ENCODE assay signal across 9 cellular contexts in the genomic region with DNA sequence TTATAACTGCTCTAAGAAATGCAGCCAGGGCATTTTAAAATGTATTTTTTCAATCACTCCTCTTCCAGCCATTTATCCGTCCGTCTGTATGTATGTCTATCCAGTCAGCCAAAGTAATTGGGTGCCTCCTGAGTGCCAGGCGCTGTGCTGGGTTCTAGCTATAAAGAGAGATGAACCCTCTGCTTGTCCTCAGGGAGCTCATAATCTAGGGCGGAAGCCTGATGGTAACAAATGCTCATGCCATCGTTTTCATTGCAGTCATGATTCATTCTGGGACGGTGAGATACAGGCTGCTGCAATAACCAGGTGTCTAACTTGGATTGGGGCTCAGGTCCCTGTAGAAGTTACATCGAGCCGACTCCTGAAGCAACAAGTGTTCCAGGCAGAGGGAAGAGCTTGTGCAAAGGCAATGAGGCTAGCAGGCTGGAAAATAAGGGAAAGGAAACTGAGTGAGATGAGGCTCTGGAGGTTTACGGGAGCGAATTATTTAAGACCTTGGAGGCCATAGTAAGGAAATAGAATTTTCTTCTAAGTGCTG. TPM values are rescaled to one million over a fixed set of nuclear protein-coding genes. Genes with fewer than 3 reads are reported as not detected.
DNase-seq lines count a peak whose midpoint lies in the region; ATAC-seq, FAIRE-seq and TF ChIP-seq lines count a peak whose summit lies in the region.
"Had no signal": no experiment of that assay in that cellular context is flagged by ENCODE, and none has a peak within 500 bp of the region (broad histone marks: within the 10 kb centered on the region; RNA-seq: fewer than 3 reads in every experiment).

No MANE protein-coding gene starts in this region.

- intact Hi-C loops in HepG2 (cut with micrococcal nuclease; ENCODE audit: unreplicated experiment) = loop anchor here (5.0 to 10.0 kb wide), 2 partner anchors 98 to 266 kb away; a partner anchor contains a TSS

- H3K36me3 ChIP-seq in adipocyte (ENCODE audit: control insufficient read depth, insufficient read depth, low read length, severe bottlenecking) (no peaks in the 10 kb centered on the region), HepG2 (replicated peaks in 1 of 2; ENCODE audit: control insufficient read depth in 1 of 2, insufficient read depth in 2 of 2, low read length in 2 of 2) (no peaks in the 10 kb centered on the region), tibial nerve (peaks cover 0 to under 1% (median 0%) of the 10 kb centered on the region in 3 donors)

- ATAC-seq in activated T-cell treated with anti-CD3 and anti-CD28 coated beads, Interleukin-2, amount 50 U/mL, for 72 hours (replicated peaks in 1 of 2) = no peak
- no peak for ATAC-seq in HepG2

- peaks cover 57% of the 10 kb centered on the region for H3K4me1 Mint-ChIP-seq in activated T-cell treated with anti-CD3 and anti-CD28 coated beads, Interleukin-2, amount 50 U/mL, for 72 hours (ENCODE audit: low read depth)

- H3K4me3 ChIP-seq in adipocyte (ENCODE audit: low read length) (peak overlapping the region; percentile 63), HepG2 (replicated peaks in 1 of 3; ENCODE audit: insufficient read depth in 1 of 3, low read depth in 2 of 3, low read length in 3 of 3) (peak overlapping the region in 2 of 3 experiments; percentile 61 to 72; a peak in 3 of 6 replicates), tibial nerve (peak overlapping the region; percentile 33 to 79 (median 58))

- H3K4me1 ChIP-seq in adipocyte (ENCODE audit: control insufficient read depth, insufficient read depth, low read length) (peaks cover 46% of the 10 kb centered on the region), HepG2 (ENCODE audit: insufficient read depth, low read length) (peaks cover 43% of the 10 kb centered on the region), tibial nerve (peaks cover 0 to 46% (median 17%) of the 10 kb centered on the region in 4 donors)

- H3K27ac Mint-ChIP-seq in activated T-cell treated with anti-CD3 and anti-CD28 coated beads, Interleukin-2, amount 50 U/mL, for 72 hours = peak overlapping the region; percentile 83

- H3K79me2 ChIP-seq in HepG2 (ENCODE audit: insufficient read depth, low read length) = no peaks in the 10 kb centered on the region

- peak overlapping the region; percentile 56 for H3K4me2 ChIP-seq in HepG2 (ENCODE audit: low read depth, low read length)

- DNase-seq in activated T-cell treated with anti-CD3 and anti-CD28 coated beads, Interleukin-2, amount 50 U/mL, for 72 hours = no peak
- no peak for DNase-seq in activated T-cell treated with anti-CD3 and anti-CD28 coated beads, Interleukin-2, amount 50 U/mL, for 1 hour
- DNase-seq in adipocyte (ENCODE audit: low read depth) (no peak), HepG2 (ENCODE audit: low spot score) (no peak), tibial nerve (ENCODE audit: low spot score in 2 of 2) (no peak), globus pallidus (ENCODE audit: low spot score) (no peak), NCI-H446 treated with DMSO at 0.1 percent for 48 hours (lab: John Stamatoyannopoulos, UW) (no peak), NCI-H2196 treated with DMSO at 0.1 percent for 48 hours (lab: John Stamatoyannopoulos, UW; ENCODE audit: unreplicated experiment) (no peak)

- POLR2A ChIA-PET in HepG2 (lab: Yijun Ruan, JAX) = no interaction called here

- H3K9ac ChIP-seq in adipocyte (ENCODE audit: low read length) (peak overlapping the region; percentile 59), HepG2 (ENCODE audit: insufficient read depth, low read depth, low read length) (no peak overlapping the region)

- no peak for TF ChIP-seq EP300 in HepG2 (IDR thresholded peaks at IDR 0.05; ENCODE audit: low read depth in 2 of 2, low read length in 2 of 2)
- TF ChIP-seq EP300 in HepG2 (CRISPR knock-in tag; IDR thresholded peaks at IDR 0.05; ENCODE audit: borderline replicate concordance) = no peak
- TF ChIP-seq EP300 in tibial nerve (IDR thresholded peaks at IDR 0.05) = no peak

- TF ChIP-seq POLR2A in HepG2 (IDR thresholded peaks at IDR 0.05; ENCODE audit: insufficient read depth in 1 of 2, low read depth in 2 of 2, low read length in 2 of 2) (no peak), tibial nerve (IDR thresholded peaks at IDR 0.05) (no peak)

- no peaks in the 10 kb centered on the region for H3K36me3 Mint-ChIP-seq in activated T-cell treated with anti-CD3 and anti-CD28 coated beads, Interleukin-2, amount 50 U/mL, for 72 hours (ENCODE audit: insufficient read depth in 2 of 2)

- in situ Hi-C loops in HepG2 (cut with HindIII; ENCODE audit: extremely low pct_ligation_motif_present, low pct_unique_long_range_greater_than_20kb) = no loop called here

- H3K9me3 ChIP-seq in adipocyte (ENCODE audit: control insufficient read depth, low read length) (no peaks in the 10 kb centered on the region), HepG2 (ENCODE audit: low read length) (no peaks in the 10 kb centered on the region), tibial nerve (no peaks in the 10 kb centered on the region)

- no peak overlapping the region for H2AFZ ChIP-seq in HepG2 (ENCODE audit: low read length)

- H3K27ac ChIP-seq in HepG2 (ENCODE audit: extremely low read length, insufficient read depth, low read length) (no peak overlapping the region), tibial nerve (peak overlapping the region; percentile 75 to 97 (median 91))

- no TSS peak for BruUV-seq in HepG2 (replicated peaks; lab: Mats Ljungman, UMichigan)

- TF ChIP-seq CTCF in HepG2 (CRISPR knock-in tag; IDR thresholded peaks at IDR 0.05) (no peak), tibial nerve (IDR thresholded peaks at IDR 0.05) (no peak)

- H3K4me3 Mint-ChIP-seq in activated T-cell treated with anti-CD3 and anti-CD28 coated beads, Interleukin-2, amount 50 U/mL, for 72 hours = peak overlapping the region; percentile 87 to 92

- no peak for TF ChIP-seq RAD21 in HepG2 (CRISPR knock-in tag; IDR thresholded peaks at IDR 0.05)

- H3K9me3 Mint-ChIP-seq in activated T-cell treated with anti-CD3 and anti-CD28 coated beads, Interleukin-2, amount 50 U/mL, for 72 hours = no peaks in the 10 kb centered on the region

- 68% methylated on average over 10 of the region's 10 CpGs for WGBS in HepG2 (ENCODE audit: low lambda C conversion rate)
- 58 to 64% methylated on average over 10 of the region's 10 CpGs for WGBS in tibial nerve, 2 donors

- no peak for FAIRE-seq in HepG2 (lab: Jason Lieb, UNC)

- CTCF ChIA-PET in HepG2 (lab: Yijun Ruan, JAX; ENCODE audit: low intra/inter-chr PET ratio, low total read pairs) = interaction anchor here (1.0 to 1.4 kb wide), 2 partner anchors 16 kb away, joined by 3 to 4 read pairs; no protein-coding TSS in a partner anchor

- H3K27me3 Mint-ChIP-seq in activated T-cell treated with anti-CD3 and anti-CD28 coated beads, Interleukin-2, amount 50 U/mL, for 72 hours (ENCODE audit: low read depth) = no peaks in the 10 kb centered on the region

- H3K27me3 ChIP-seq in adipocyte (replicated peaks; ENCODE audit: control insufficient read depth, insufficient read depth, low read length) (no peaks in the 10 kb centered on the region), HepG2 (ENCODE audit: control insufficient read depth in 1 of 2, insufficient read depth in 2 of 2, low read length in 2 of 2) (peaks cover 1 to 6% of the 10 kb centered on the region in 2 experiments; a peak in 1 of 5 replicates), tibial nerve (no peaks in the 10 kb centered on the region)

- no peaks in the 10 kb centered on the region for H4K20me1 ChIP-seq in HepG2 (ENCODE audit: insufficient read depth, low read length)

RNA-seq across cellular contexts. Expression of a gene that starts 11.6 kb away (rescaled TPM):
- total RNA-seq in activated T-cell treated with anti-CD3 and anti-CD28 coated beads, Interleukin-2, amount 50 U/mL, for 72 hours = 10 to 100 TPM; 19.3 to 56.1 TPM
- total RNA-seq in HepG2 (2016; rRNA removed; fragmentation: Illumina TruSeq; extraction: Trizol) (6.1 and 13.2 TPM in 2 replicates), tibial nerve (10 to 100 TPM; 28.2 to 79.3 (median 69.4) TPM)
- total RNA-seq in HepG2 (2016; cell fraction: cytosol; rRNA removed; fragmentation: Illumina TruSeq; extraction: Trizol; ENCODE audit: low read depth) = 2.7 and 3.0 TPM in 2 replicates
- total RNA-seq in HepG2 (2016; cell fraction: insoluble cytoplasmic fraction; rRNA removed; fragmentation: Illumina TruSeq; extraction: Trizol) = 7.4 and 12.7 TPM in 2 replicates
- total RNA-seq in HepG2 (2016; cell fraction: membrane; rRNA removed; fragmentation: Illumina TruSeq; extraction: Trizol) = 3.2 and 3.3 TPM in 2 replicates
- 8.4 and 10.6 TPM in 2 replicates for total RNA-seq in HepG2 (2016; cell fraction: nucleus; rRNA removed; fragmentation: Illumina TruSeq; extraction: Trizol)
- 12.9 and 21.8 TPM in 2 replicates for polyA plus RNA-seq in HepG2 (2011; rRNA removed)
- polyA plus RNA-seq in HepG2 (2011; cell fraction: cytosol; rRNA removed) = 18.2 and 23.3 TPM in 2 replicates
- 6.3 and 11.3 TPM in 2 replicates for polyA plus RNA-seq in HepG2 (2011; cell fraction: nucleus; rRNA removed)
- polyA plus RNA-seq in HepG2 (2012) = 10.8 and 16.9 TPM in 2 replicates
- polyA plus RNA-seq in HepG2 (2016; cell fraction: cytosol; fragmentation: Illumina TruSeq; extraction: Trizol; ENCODE audit: low read depth) = 2.0 and 3.3 TPM in 2 replicates
- 5.6 and 6.9 TPM in 2 replicates for polyA plus RNA-seq in HepG2 (2016; cell fraction: insoluble cytoplasmic fraction; fragmentation: Illumina TruSeq; extraction: Trizol; ENCODE audit: low read depth)
- polyA plus RNA-seq in HepG2 (2016; cell fraction: membrane; fragmentation: Illumina TruSeq; extraction: Trizol; ENCODE audit: low read depth) = 3.2 and 3.9 TPM in 2 replicates
- polyA plus RNA-seq in HepG2 (2016; cell fraction: nucleus; fragmentation: Illumina TruSeq; extraction: Trizol; ENCODE audit: insufficient read depth, low read depth) = 12.0 and 16.6 TPM in 2 replicates
- 7.1 and 42.2 TPM in 2 replicates for polyA minus RNA-seq in HepG2 (2011; rRNA and poly(A)+ RNA removed; ENCODE audit: low replicate concordance)
- polyA minus RNA-seq in HepG2 (2011; cell fraction: cytosol; rRNA and poly(A)+ RNA removed) = 4.4 and 7.3 TPM in 2 replicates
- polyA minus RNA-seq in HepG2 (2011; cell fraction: nucleus; rRNA and poly(A)+ RNA removed) = 1.3 and 1.4 TPM in 2 replicates

RNA-seq across cellular contexts. Expression of a gene that starts 25.4 kb away (rescaled TPM):
- 1 to 10 TPM in 1 of 2 donors, under 1 TPM in 1; 0.62 to 2.1 TPM for total RNA-seq in activated T-cell treated with anti-CD3 and anti-CD28 coated beads, Interleukin-2, amount 50 U/mL, for 72 hours
- not detected in 2 replicates for total RNA-seq in HepG2 (2016; rRNA removed; fragmentation: Illumina TruSeq; extraction: Trizol)
- not detected in 2 replicates for total RNA-seq in HepG2 (2016; cell fraction: cytosol; rRNA removed; fragmentation: Illumina TruSeq; extraction: Trizol; ENCODE audit: low read depth)
- not detected in 2 replicates for total RNA-seq in HepG2 (2016; cell fraction: insoluble cytoplasmic fraction; rRNA removed; fragmentation: Illumina TruSeq; extraction: Trizol)
- total RNA-seq in HepG2 (2016; cell fraction: membrane; rRNA removed; fragmentation: Illumina TruSeq; extraction: Trizol) = not detected in 2 replicates
- total RNA-seq in HepG2 (2016; cell fraction: nucleus; rRNA removed; fragmentation: Illumina TruSeq; extraction: Trizol) = not detected in 2 replicates
- 0.04 TPM in 1 of 2 replicates, not detected in the other for polyA plus RNA-seq in HepG2 (2011; rRNA removed)
- 0.01 and 0.04 TPM in 2 replicates for polyA plus RNA-seq in HepG2 (2011; cell fraction: cytosol; rRNA removed)
- polyA plus RNA-seq in HepG2 (2011; cell fraction: nucleus; rRNA removed) = 0.14 and 0.33 TPM in 2 replicates
- not detected in 2 replicates for polyA plus RNA-seq in HepG2 (2012)
- not detected in 2 replicates for polyA plus RNA-seq in HepG2 (2016; cell fraction: cytosol; fragmentation: Illumina TruSeq; extraction: Trizol; ENCODE audit: low read depth)
- polyA plus RNA-seq in HepG2 (2016; cell fraction: insoluble cytoplasmic fraction; fragmentation: Illumina TruSeq; extraction: Trizol; ENCODE audit: low read depth) = not detected in 2 replicates
- not detected in 2 replicates for polyA plus RNA-seq in HepG2 (2016; cell fraction: membrane; fragmentation: Illumina TruSeq; extraction: Trizol; ENCODE audit: low read depth)
- polyA plus RNA-seq in HepG2 (2016; cell fraction: nucleus; fragmentation: Illumina TruSeq; extraction: Trizol; ENCODE audit: insufficient read depth, low read depth) = not detected in 2 replicates
- polyA minus RNA-seq in HepG2 (2011; rRNA and poly(A)+ RNA removed; ENCODE audit: low replicate concordance) = 0.33 TPM in 1 of 2 replicates, not detected in the other
- polyA minus RNA-seq in HepG2 (2011; cell fraction: cytosol; rRNA and poly(A)+ RNA removed) = not detected in 2 replicates
- not detected in 2 replicates for polyA minus RNA-seq in HepG2 (2011; cell fraction: nucleus; rRNA and poly(A)+ RNA removed)
- total RNA-seq in tibial nerve = 10 to 100 TPM; 18.4 to 63.9 (median 22.6) TPM
- total RNA-seq: NCI-H460 had no signal

RNA-seq across cellular contexts. Expression of a gene that starts 56.4 kb away (rescaled TPM):
- total RNA-seq in activated T-cell treated with anti-CD3 and anti-CD28 coated beads, Interleukin-2, amount 50 U/mL, for 72 hours = 1 to 10 TPM; 8.4 to 9.3 TPM
- 2.6 and 2.7 TPM in 2 replicates for total RNA-seq in HepG2 (2016; rRNA removed; fragmentation: Illumina TruSeq; extraction: Trizol)
- 1.9 and 2.6 TPM in 2 replicates for total RNA-seq in HepG2 (2016; cell fraction: cytosol; rRNA removed; fragmentation: Illumina TruSeq; extraction: Trizol; ENCODE audit: low read depth)
- total RNA-seq in HepG2 (2016; cell fraction: insoluble cytoplasmic fraction; rRNA removed; fragmentation: Illumina TruSeq; extraction: Trizol) = 3.1 and 3.5 TPM in 2 replicates
- total RNA-seq in HepG2 (2016; cell fraction: membrane; rRNA removed; fragmentation: Illumina TruSeq; extraction: Trizol) = 1.6 and 2.4 TPM in 2 replicates
- 3.0 and 6.6 TPM in 2 replicates for total RNA-seq in HepG2 (2016; cell fraction: nucleus; rRNA removed; fragmentation: Illumina TruSeq; extraction: Trizol)
- polyA plus RNA-seq in HepG2 (2011; rRNA removed) = 1.0 and 1.2 TPM in 2 replicates
- polyA plus RNA-seq in HepG2 (2011; cell fraction: cytosol; rRNA removed) = 0.52 and 0.72 TPM in 2 replicates
- 7.0 and 8.3 TPM in 2 replicates for polyA plus RNA-seq in HepG2 (2011; cell fraction: nucleus; rRNA removed)
- polyA plus RNA-seq in HepG2 (2012) = 4.7 and 7.3 TPM in 2 replicates
- 0.24 and 0.35 TPM in 2 replicates for polyA plus RNA-seq in HepG2 (2016; cell fraction: cytosol; fragmentation: Illumina TruSeq; extraction: Trizol; ENCODE audit: low read depth)
- polyA plus RNA-seq in HepG2 (2016; cell fraction: insoluble cytoplasmic fraction; fragmentation: Illumina TruSeq; extraction: Trizol; ENCODE audit: low read depth) = 3.9 and 4.0 TPM in 2 replicates
- 0.32 and 0.57 TPM in 2 replicates for polyA plus RNA-seq in HepG2 (2016; cell fraction: membrane; fragmentation: Illumina TruSeq; extraction: Trizol; ENCODE audit: low read depth)
- 12.2 and 16.8 TPM in 2 replicates for polyA plus RNA-seq in HepG2 (2016; cell fraction: nucleus; fragmentation: Illumina TruSeq; extraction: Trizol; ENCODE audit: insufficient read depth, low read depth)
- 3.1 and 6.5 TPM in 2 replicates for polyA minus RNA-seq in HepG2 (2011; rRNA and poly(A)+ RNA removed; ENCODE audit: low replicate concordance)
- 3.1 and 3.7 TPM in 2 replicates for polyA minus RNA-seq in HepG2 (2011; cell fraction: cytosol; rRNA and poly(A)+ RNA removed)
- 5.1 and 5.3 TPM in 2 replicates for polyA minus RNA-seq in HepG2 (2011; cell fraction: nucleus; rRNA and poly(A)+ RNA removed)
- 10 to 100 TPM; 26.4 to 39.9 (median 34.6) TPM for total RNA-seq in tibial nerve

Comparison
In these comparisons a context has a peak if more than half of its experiments do, and no peak if none do; other contexts are left out.
1. RNA of a gene that starts 25.4 kb away (total RNA-seq): 18.4 to 63.9 TPM in tibial nerve; 0.62 to 2.1 TPM in activated T-cell treated with anti-CD3 and anti-CD28 coated beads, Interleukin-2, amount 50 U/mL, for 72 hours and not detected in HepG2; every median in the first group is over 4 times any median in the second.
2. Peak in every context shown above with its lines, with median percentiles within 50 percentile points of each other: H3K4me3 ChIP-seq.